ENCODE assay signal across 9 cellular contexts in the genomic region with DNA sequence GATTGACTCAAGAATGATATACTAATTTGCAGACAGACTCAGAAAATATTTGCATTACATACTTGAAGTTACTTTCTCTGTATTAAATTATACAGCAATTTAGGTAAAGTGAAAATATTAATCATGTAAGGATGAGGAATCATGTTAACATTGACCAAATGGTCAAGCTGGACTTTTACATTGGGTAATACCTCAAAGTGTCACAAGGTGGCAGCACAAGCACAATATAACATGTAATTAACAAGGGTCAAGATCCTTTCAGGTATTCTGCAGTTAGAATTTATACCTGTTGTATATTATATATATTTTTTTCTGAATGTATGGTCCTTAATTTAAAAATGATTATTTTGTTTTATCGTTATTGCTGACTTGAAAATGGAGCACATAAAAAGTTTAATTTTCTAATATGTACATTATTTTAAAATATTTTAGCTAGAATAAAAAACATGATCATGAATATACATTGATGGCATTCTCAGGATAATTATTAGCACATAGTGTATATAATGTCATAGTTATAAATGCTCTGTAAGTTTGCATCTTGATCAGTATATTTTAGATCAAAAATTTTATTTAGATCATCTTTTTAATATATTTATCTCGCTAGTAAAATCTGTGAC. TPM values are rescaled to one million over a fixed set of nuclear protein-coding genes. Genes with fewer than 3 reads are reported as not detected.
DNase-seq lines count a peak whose midpoint lies in the region; ATAC-seq and TF ChIP-seq lines count a peak whose summit lies in the region.
"Had no signal": no experiment of that assay in that cellular context is flagged by ENCODE, and none has a peak within 500 bp of the region (broad histone marks: within the 10 kb centered on the region; RNA-seq: fewer than 3 reads in every experiment).

No MANE protein-coding gene starts in this region.

- H3K4me1 ChIP-seq in Peyer's patch (no peaks in the 10 kb centered on the region), endodermal cell (ENCODE audit: control insufficient read depth, insufficient read depth, low read length) (no peaks in the 10 kb centered on the region), neutrophil (ENCODE audit: control insufficient read depth in 1 of 2, insufficient read depth in 1 of 2, low read depth in 1 of 2, low read length in 1 of 2) (no peaks in the 10 kb centered on the region)

- CTCF ChIA-PET in Calu3 (lab: Charles Lee), result interaction anchor here (0.6 to 0.9 kb wide), 2 partner anchors 10 to 104 kb away, joined by 3 to 4 read pairs; no protein-coding TSS in a partner anchor

- peaks cover 18% of the 10 kb centered on the region for H3K27me3 Mint-ChIP-seq in Calu3 (ENCODE audit: unreplicated experiment)
- H3K27me3 Mint-ChIP-seq in endodermal cell (ENCODE audit: insufficient read depth), result no peaks in the 10 kb centered on the region

- H3K27ac Mint-ChIP-seq in Calu3 (ENCODE audit: unreplicated experiment) (no peak overlapping the region), endodermal cell (no peak overlapping the region)

- H3K36me3 Mint-ChIP-seq in Calu3 (ENCODE audit: insufficient read depth, unreplicated experiment) (no peaks in the 10 kb centered on the region), endodermal cell (ENCODE audit: low read depth) (no peaks in the 10 kb centered on the region)

- peak; percentile 69 for TF ChIP-seq CTCF in Calu3 (IDR thresholded peaks at IDR 0.05; ENCODE audit: unreplicated experiment)
- peak; percentile 43 to 77 (median 70) for TF ChIP-seq CTCF in Peyer's patch (IDR thresholded peaks at IDR 0.05)
- TF ChIP-seq CTCF in endodermal cell (conservative IDR thresholded peaks at IDR 0.05), result peak; percentile 90
- peak; percentile 60 for TF ChIP-seq CTCF in neutrophil (IDR thresholded peaks at IDR 0.05)

- no peaks in the 10 kb centered on the region for H3K9me3 ChIP-seq in Peyer's patch
- H3K9me3 ChIP-seq in endodermal cell (ENCODE audit: control insufficient read depth, low read length), result peaks cover 9% of the 10 kb centered on the region
- no peaks in the 10 kb centered on the region for H3K9me3 ChIP-seq in neutrophil

- H3K9me3 Mint-ChIP-seq in Calu3 (ENCODE audit: low read depth, unreplicated experiment) (no peaks in the 10 kb centered on the region), endodermal cell (peaks cover 8% of the 10 kb centered on the region)

- H3K4me1 Mint-ChIP-seq in Calu3 (ENCODE audit: low read depth, unreplicated experiment) (peaks cover 9% of the 10 kb centered on the region), endodermal cell (peaks cover 8% of the 10 kb centered on the region)

- BruUV-seq in Calu3 (replicated peaks; lab: Mats Ljungman, UMichigan), result no TSS peak

- H3K36me3 ChIP-seq in Peyer's patch (no peaks in the 10 kb centered on the region), endodermal cell (ENCODE audit: control insufficient read depth, insufficient read depth, low read length) (no peaks in the 10 kb centered on the region), neutrophil (no peaks in the 10 kb centered on the region)

- DNase-seq in Calu3 (peak; percentile 72), Peyer's patch (peak in 2 of 3 donors; percentile 39 to 70), endodermal cell (peak; percentile 78), D341Med (ENCODE audit: low spot score) (no peak), SIG-M5 (lab: John Stamatoyannopoulos, UW) (no peak)

- ATAC-seq in GM18520 (IDR thresholded peaks at IDR 0.05; ENCODE audit: unreplicated experiment) (peak; percentile 61), HG03066 (IDR thresholded peaks at IDR 0.05; ENCODE audit: low read depth, unreplicated experiment) (peak; percentile 69)

- H3K4me3 Mint-ChIP-seq in Calu3 (ENCODE audit: low read depth, unreplicated experiment), result no peak overlapping the region
- no peak overlapping the region for H3K4me3 Mint-ChIP-seq in endodermal cell

- 90% methylated on average over 1 of the region's 2 CpGs; no CpG with 5 or more reads in 1 of the 2 experiments for WGBS in endodermal cell (ENCODE audit: insufficient coverage in 1 of 2, insufficient read length in 1 of 2), 2 experiments

- H3K27me3 ChIP-seq in Peyer's patch (no peaks in the 10 kb centered on the region), endodermal cell (ENCODE audit: control insufficient read depth, insufficient read depth, low read length, poor library complexity, severe bottlenecking) (no peaks in the 10 kb centered on the region), neutrophil (peaks cover 9% of the 10 kb centered on the region)

- no peak overlapping the region for H3K9ac ChIP-seq in endodermal cell (ENCODE audit: extremely low read depth, low read length, poor library complexity, severe bottlenecking)

- intact Hi-C loops in Calu3 (cut with micrococcal nuclease; ENCODE audit: unreplicated experiment), result loop anchor here (1.0 to 10.0 kb wide), 2 partner anchors 104 to 1583 kb away; no protein-coding TSS in a partner anchor

- H3K4me3 ChIP-seq in Peyer's patch (no peak overlapping the region), endodermal cell (ENCODE audit: low read length) (no peak overlapping the region), neutrophil (ENCODE audit: low read depth in 1 of 2, low read length in 1 of 2) (no peak overlapping the region)
- H3K4me3 ChIP-seq: skin epidermis had no signal

- H3K27ac ChIP-seq in Peyer's patch, result no peak overlapping the region
- no peak overlapping the region for H3K27ac ChIP-seq in endodermal cell (ENCODE audit: low read depth, low read length)
- H3K27ac ChIP-seq in neutrophil, result no peak overlapping the region
- H3K27ac ChIP-seq: skin epidermis had no signal

- TF ChIP-seq POLR2A in Peyer's patch (IDR thresholded peaks at IDR 0.05), result no peak

RNA-seq across cellular contexts. Expression of gene HAPLN1, which starts 8.6 kb away (rescaled TPM):
- total RNA-seq in Calu3 (2022) (not detected in 2 replicates), Peyer's patch (1 to 10 TPM in 1 of 4 donors, under 1 TPM in 2, not detected in 1; 0.13 to 1.7 (median 0.70) TPM), endodermal cell (1 to 10 TPM in 1 of 2 donors, under 1 TPM in 1; 0.07 to 1.3 TPM)
- 24.7 TPM for polyA plus RNA-seq in endodermal cell (2013, experiment 1 of 2)
- polyA plus RNA-seq in endodermal cell (2013, experiment 2 of 2), result 29.0 TPM

Comparison
In these comparisons a context has a peak if more than half of its experiments do, and no peak if none do; other contexts are left out.
1. DNase-seq: peak in Calu3 (single experiment), Peyer's patch (2 of 3) and endodermal cell (single experiment); none in D341Med (single experiment) and SIG-M5 (single experiment).
2. Peak in every context shown above with its lines, with median percentiles within 50 percentile points of each other: CTCF ChIP-seq.